Comparison of ENCODE assay signal across 19 cellular contexts in genomic region chr2:159760321-159760720, GRCh38.
"Had no signal": no experiment of that assay in that cellular context is flagged by ENCODE, and none has a peak within 500 bp of the region (broad histone marks: within the 10 kb centered on the region; RNA-seq: fewer than 3 reads in every experiment).

No MANE protein-coding gene starts in this region.

- H3K4me3 ChIP-seq: adrenal gland, heart right ventricle, left lung, spleen, suprapubic skin, upper lobe of left lung had no signal

- H3K4me1 Mint-ChIP-seq: neural crest cell had no signal

- H3K27me3 Mint-ChIP-seq: memory B cell had no signal

- ATAC-seq: activated CD4-positive, CD25-positive, alpha-beta regulatory T cell treated with anti-CD3 and anti-CD28 coated beads, Interleukin-2, amount 50 U/mL, for 24 hours; activated T-cell treated with anti-CD3 and anti-CD28 coated beads, Interleukin-2, amount 50 U/mL, for 4 hours; heart right ventricle had no signal

- H3K4me1 ChIP-seq: suprapubic skin had no signal

- H3K9me3 ChIP-seq: adrenal gland, heart right ventricle, left lung, spleen, suprapubic skin, upper lobe of left lung had no signal

- H3K27me3 ChIP-seq: adrenal gland, heart right ventricle, left lung, spleen, suprapubic skin, upper lobe of left lung had no signal

- H3K9me3 Mint-ChIP-seq: activated T-cell treated with anti-CD3 and anti-CD28 coated beads, Interleukin-2, amount 50 U/mL, for 4 hours; memory B cell; neural crest cell; T-helper 2 cell treated with Interferon-gamma antibody and Interleukin-4, amounts not matched to agents 5 μg/mL and 100 μg/mL, for 36 hours had no signal

- H3K4me3 Mint-ChIP-seq: activated T-cell treated with anti-CD3 and anti-CD28 coated beads, Interleukin-2, amount 50 U/mL, for 4 hours; memory B cell; neural crest cell; T-helper 2 cell treated with Interferon-gamma antibody and Interleukin-4, amounts not matched to agents 5 μg/mL and 100 μg/mL, for 36 hours had no signal

- DNase-seq: activated CD4-positive, alpha-beta T cell treated with anti-CD3 and anti-CD28 coated beads, Interleukin-2, amount 50 U/mL, for 4 hours; activated T-cell treated with anti-CD3 and anti-CD28 coated beads, Interleukin-2, amount 50 U/mL, for 4 hours; adrenal gland; caudate nucleus; cortex of kidney; effector memory CD4-positive, alpha-beta T cell; erythroblast; foreskin melanocyte; heart right ventricle; left lung; spleen; stimulated activated CD4-positive, alpha-beta T cell treated with anti-CD3 and anti-CD28 coated beads, Interleukin-1b, Interleukin-23, amount 100 ng/mL, for 48 hours; stimulated activated naive CD4-positive, alpha-beta T cell treated with Interleukin-2 at 50 U/mL for 16 hours; upper lobe of left lung had no signal

- H3K27ac ChIP-seq: adrenal gland, spleen, suprapubic skin, upper lobe of left lung had no signal

- H3K27ac Mint-ChIP-seq: memory B cell; T-helper 2 cell treated with Interferon-gamma antibody and Interleukin-4, amounts not matched to agents 5 μg/mL and 100 μg/mL, for 36 hours had no signal
